Comparison of ENCODE assay signal across 1 cellular context in the genomic region with DNA sequence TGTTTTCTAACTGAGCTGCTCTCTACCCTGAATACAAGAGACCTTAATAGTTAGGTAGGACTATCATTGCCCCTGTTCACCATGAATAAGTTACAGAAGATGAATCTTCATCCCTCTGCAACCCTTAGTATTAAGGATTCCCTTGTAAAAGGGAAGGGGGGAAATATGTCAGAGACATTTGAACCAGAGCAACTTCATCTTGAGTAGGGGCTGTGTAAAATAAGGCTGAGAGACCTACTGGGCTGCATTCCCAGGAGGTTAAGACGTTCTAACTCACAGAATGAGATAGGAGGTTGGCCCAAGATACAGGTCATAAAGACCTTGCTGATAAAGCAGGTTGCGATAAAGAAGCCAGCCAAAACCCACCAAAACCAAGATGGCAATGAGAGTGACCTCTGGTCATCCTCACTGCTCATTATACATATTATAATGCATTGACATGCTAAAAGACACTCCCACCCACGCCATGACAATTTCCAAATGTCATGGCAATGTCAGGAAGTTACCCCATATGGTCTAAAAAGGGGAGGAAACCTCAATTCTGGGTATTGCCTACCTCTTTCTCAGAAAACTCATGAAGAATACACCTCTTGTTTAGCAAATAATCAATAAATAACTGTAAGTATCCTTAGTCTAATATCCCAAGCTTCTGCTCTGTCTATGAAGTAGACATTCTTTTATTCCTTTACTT.
TF ChIP-seq lines count a peak whose summit lies in the region.

No MANE protein-coding gene starts in this region.

TF ChIP-seq in K562, 482 proteins besides CTCF, POLR2A, EP300 and RAD21 (continued from another document and continues in another):
- no peak for TF ChIP-seq POU5F1 (IDR thresholded peaks at IDR 0.05; ENCODE audit: borderline replicate concordance, low read depth, low read length, partially characterized antibody)
- peak; percentile 51 for TF ChIP-seq STAT5A (IDR thresholded peaks at IDR 0.05; ENCODE audit: borderline replicate concordance, low read length)
- TF ChIP-seq, protein P1, sequence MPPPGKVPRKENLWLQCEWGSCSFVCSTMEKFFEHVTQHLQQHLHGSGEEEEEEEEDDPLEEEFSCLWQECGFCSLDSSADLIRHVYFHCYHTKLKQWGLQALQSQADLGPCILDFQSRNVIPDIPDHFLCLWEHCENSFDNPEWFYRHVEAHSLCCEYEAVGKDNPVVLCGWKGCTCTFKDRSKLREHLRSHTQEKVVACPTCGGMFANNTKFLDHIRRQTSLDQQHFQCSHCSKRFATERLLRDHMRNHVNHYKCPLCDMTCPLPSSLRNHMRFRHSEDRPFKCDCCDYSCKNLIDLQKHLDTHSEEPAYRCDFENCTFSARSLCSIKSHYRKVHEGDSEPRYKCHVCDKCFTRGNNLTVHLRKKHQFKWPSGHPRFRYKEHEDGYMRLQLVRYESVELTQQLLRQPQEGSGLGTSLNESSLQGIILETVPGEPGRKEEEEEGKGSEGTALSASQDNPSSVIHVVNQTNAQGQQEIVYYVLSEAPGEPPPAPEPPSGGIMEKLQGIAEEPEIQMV (tag; conservative IDR thresholded peaks at IDR 0.05; ENCODE audit: low read depth) = 0 out of 2 replicates have a peak, but pooled peaks have one; percentile 28
- TF ChIP-seq XRCC4 (IDR thresholded peaks at IDR 0.05; ENCODE audit: extremely low read depth, insufficient read depth, insufficient read length) = no peak
- no peak for TF ChIP-seq BRD9 (IDR thresholded peaks at IDR 0.05; ENCODE audit: low read depth, partially characterized antibody)
- no peak for TF ChIP-seq PRPF4 (IDR thresholded peaks at IDR 0.05; ENCODE audit: insufficient read depth, low read depth, low read length, poor library complexity, severe bottlenecking)
- TF ChIP-seq TAF7 (tag; IDR thresholded peaks at IDR 0.05) = 0 out of 2 replicates have a peak, but pooled peaks have one; percentile 38
- TF ChIP-seq ZNF561 (CRISPR knock-in tag; conservative IDR thresholded peaks at IDR 0.05) = no peak
- no peak for TF ChIP-seq POLR2AphosphoS2 (IDR thresholded peaks at IDR 0.05; ENCODE audit: low read length)
- no peak for TF ChIP-seq TAL1 (IDR thresholded peaks at IDR 0.05)
- TF ChIP-seq, protein P2, sequence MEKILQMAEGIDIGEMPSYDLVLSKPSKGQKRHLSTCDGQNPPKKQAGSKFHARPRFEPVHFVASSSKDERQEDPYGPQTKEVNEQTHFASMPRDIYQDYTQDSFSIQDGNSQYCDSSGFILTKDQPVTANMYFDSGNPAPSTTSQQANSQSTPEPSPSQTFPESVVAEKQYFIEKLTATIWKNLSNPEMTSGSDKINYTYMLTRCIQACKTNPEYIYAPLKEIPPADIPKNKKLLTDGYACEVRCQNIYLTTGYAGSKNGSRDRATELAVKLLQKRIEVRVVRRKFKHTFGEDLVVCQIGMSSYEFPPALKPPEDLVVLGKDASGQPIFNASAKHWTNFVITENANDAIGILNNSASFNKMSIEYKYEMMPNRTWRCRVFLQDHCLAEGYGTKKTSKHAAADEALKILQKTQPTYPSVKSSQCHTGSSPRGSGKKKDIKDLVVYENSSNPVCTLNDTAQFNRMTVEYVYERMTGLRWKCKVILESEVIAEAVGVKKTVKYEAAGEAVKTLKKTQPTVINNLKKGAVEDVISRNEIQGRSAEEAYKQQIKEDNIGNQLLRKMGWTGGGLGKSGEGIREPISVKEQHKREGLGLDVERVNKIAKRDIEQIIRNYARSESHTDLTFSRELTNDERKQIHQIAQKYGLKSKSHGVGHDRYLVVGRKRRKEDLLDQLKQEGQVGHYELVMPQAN (IDR thresholded peaks at IDR 0.05; ENCODE audit: borderline replicate concordance) = no peak
- no peak for TF ChIP-seq FOXJ3 (CRISPR knock-in tag; IDR thresholded peaks at IDR 0.05)
- TF ChIP-seq, protein P3, sequence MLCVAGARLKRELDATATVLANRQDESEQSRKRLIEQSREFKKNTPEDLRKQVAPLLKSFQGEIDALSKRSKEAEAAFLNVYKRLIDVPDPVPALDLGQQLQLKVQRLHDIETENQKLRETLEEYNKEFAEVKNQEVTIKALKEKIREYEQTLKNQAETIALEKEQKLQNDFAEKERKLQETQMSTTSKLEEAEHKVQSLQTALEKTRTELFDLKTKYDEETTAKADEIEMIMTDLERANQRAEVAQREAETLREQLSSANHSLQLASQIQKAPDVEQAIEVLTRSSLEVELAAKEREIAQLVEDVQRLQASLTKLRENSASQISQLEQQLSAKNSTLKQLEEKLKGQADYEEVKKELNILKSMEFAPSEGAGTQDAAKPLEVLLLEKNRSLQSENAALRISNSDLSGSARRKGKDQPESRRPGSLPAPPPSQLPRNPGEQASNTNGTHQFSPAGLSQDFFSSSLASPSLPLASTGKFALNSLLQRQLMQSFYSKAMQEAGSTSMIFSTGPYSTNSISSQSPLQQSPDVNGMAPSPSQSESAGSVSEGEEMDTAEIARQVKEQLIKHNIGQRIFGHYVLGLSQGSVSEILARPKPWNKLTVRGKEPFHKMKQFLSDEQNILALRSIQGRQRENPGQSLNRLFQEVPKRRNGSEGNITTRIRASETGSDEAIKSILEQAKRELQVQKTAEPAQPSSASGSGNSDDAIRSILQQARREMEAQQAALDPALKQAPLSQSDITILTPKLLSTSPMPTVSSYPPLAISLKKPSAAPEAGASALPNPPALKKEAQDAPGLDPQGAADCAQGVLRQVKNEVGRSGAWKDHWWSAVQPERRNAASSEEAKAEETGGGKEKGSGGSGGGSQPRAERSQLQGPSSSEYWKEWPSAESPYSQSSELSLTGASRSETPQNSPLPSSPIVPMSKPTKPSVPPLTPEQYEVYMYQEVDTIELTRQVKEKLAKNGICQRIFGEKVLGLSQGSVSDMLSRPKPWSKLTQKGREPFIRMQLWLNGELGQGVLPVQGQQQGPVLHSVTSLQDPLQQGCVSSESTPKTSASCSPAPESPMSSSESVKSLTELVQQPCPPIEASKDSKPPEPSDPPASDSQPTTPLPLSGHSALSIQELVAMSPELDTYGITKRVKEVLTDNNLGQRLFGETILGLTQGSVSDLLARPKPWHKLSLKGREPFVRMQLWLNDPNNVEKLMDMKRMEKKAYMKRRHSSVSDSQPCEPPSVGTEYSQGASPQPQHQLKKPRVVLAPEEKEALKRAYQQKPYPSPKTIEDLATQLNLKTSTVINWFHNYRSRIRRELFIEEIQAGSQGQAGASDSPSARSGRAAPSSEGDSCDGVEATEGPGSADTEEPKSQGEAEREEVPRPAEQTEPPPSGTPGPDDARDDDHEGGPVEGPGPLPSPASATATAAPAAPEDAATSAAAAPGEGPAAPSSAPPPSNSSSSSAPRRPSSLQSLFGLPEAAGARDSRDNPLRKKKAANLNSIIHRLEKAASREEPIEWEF (CRISPR knock-in tag; IDR thresholded peaks at IDR 0.05) = no peak
- TF ChIP-seq, protein P4, sequence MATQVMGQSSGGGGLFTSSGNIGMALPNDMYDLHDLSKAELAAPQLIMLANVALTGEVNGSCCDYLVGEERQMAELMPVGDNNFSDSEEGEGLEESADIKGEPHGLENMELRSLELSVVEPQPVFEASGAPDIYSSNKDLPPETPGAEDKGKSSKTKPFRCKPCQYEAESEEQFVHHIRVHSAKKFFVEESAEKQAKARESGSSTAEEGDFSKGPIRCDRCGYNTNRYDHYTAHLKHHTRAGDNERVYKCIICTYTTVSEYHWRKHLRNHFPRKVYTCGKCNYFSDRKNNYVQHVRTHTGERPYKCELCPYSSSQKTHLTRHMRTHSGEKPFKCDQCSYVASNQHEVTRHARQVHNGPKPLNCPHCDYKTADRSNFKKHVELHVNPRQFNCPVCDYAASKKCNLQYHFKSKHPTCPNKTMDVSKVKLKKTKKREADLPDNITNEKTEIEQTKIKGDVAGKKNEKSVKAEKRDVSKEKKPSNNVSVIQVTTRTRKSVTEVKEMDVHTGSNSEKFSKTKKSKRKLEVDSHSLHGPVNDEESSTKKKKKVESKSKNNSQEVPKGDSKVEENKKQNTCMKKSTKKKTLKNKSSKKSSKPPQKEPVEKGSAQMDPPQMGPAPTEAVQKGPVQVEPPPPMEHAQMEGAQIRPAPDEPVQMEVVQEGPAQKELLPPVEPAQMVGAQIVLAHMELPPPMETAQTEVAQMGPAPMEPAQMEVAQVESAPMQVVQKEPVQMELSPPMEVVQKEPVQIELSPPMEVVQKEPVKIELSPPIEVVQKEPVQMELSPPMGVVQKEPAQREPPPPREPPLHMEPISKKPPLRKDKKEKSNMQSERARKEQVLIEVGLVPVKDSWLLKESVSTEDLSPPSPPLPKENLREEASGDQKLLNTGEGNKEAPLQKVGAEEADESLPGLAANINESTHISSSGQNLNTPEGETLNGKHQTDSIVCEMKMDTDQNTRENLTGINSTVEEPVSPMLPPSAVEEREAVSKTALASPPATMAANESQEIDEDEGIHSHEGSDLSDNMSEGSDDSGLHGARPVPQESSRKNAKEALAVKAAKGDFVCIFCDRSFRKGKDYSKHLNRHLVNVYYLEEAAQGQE (CRISPR knock-in tag; IDR thresholded peaks at IDR 0.05; ENCODE audit: low read depth) = no peak
- no peak for TF ChIP-seq ATF1 (CRISPR knock-in tag; IDR thresholded peaks at IDR 0.05)
- TF ChIP-seq ATF1 (tag; IDR thresholded peaks at IDR 0.05) = 0 out of 2 replicates have a peak, but pooled peaks have one; percentile 5
- TF ChIP-seq MED1 (CRISPR knock-in tag; IDR thresholded peaks at IDR 0.05; ENCODE audit: borderline replicate concordance) = no peak
- TF ChIP-seq, protein P5, sequence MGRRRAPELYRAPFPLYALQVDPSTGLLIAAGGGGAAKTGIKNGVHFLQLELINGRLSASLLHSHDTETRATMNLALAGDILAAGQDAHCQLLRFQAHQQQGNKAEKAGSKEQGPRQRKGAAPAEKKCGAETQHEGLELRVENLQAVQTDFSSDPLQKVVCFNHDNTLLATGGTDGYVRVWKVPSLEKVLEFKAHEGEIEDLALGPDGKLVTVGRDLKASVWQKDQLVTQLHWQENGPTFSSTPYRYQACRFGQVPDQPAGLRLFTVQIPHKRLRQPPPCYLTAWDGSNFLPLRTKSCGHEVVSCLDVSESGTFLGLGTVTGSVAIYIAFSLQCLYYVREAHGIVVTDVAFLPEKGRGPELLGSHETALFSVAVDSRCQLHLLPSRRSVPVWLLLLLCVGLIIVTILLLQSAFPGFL (CRISPR knock-in tag; IDR thresholded peaks at IDR 0.05) = no peak
- TF ChIP-seq, protein P6, sequence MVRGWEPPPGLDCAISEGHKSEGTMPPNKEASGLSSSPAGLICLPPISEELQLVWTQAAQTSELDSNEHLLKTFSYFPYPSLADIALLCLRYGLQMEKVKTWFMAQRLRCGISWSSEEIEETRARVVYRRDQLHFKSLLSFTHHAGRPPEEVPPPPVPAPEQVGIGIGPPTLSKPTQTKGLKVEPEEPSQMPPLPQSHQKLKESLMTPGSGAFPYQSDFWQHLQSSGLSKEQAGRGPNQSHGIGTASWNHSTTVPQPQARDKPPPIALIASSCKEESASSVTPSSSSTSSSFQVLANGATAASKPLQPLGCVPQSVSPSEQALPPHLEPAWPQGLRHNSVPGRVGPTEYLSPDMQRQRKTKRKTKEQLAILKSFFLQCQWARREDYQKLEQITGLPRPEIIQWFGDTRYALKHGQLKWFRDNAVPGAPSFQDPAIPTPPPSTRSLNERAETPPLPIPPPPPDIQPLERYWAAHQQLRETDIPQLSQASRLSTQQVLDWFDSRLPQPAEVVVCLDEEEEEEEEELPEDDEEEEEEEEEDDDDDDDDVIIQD (CRISPR knock-in tag; IDR thresholded peaks at IDR 0.05) = no peak
- no peak for TF ChIP-seq RUNX1 (IDR thresholded peaks at IDR 0.05; ENCODE audit: low read depth)
- no peak for TF ChIP-seq ZNF707 (CRISPR knock-in tag; conservative IDR thresholded peaks at IDR 0.05)
- TF ChIP-seq, protein P7, sequence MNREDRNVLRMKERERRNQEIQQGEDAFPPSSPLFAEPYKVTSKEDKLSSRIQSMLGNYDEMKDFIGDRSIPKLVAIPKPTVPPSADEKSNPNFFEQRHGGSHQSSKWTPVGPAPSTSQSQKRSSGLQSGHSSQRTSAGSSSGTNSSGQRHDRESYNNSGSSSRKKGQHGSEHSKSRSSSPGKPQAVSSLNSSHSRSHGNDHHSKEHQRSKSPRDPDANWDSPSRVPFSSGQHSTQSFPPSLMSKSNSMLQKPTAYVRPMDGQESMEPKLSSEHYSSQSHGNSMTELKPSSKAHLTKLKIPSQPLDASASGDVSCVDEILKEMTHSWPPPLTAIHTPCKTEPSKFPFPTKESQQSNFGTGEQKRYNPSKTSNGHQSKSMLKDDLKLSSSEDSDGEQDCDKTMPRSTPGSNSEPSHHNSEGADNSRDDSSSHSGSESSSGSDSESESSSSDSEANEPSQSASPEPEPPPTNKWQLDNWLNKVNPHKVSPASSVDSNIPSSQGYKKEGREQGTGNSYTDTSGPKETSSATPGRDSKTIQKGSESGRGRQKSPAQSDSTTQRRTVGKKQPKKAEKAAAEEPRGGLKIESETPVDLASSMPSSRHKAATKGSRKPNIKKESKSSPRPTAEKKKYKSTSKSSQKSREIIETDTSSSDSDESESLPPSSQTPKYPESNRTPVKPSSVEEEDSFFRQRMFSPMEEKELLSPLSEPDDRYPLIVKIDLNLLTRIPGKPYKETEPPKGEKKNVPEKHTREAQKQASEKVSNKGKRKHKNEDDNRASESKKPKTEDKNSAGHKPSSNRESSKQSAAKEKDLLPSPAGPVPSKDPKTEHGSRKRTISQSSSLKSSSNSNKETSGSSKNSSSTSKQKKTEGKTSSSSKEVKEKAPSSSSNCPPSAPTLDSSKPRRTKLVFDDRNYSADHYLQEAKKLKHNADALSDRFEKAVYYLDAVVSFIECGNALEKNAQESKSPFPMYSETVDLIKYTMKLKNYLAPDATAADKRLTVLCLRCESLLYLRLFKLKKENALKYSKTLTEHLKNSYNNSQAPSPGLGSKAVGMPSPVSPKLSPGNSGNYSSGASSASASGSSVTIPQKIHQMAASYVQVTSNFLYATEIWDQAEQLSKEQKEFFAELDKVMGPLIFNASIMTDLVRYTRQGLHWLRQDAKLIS (CRISPR knock-in tag; IDR thresholded peaks at IDR 0.05) = no peak
- TF ChIP-seq IFI16 (CRISPR knock-in tag; IDR thresholded peaks at IDR 0.05) = no peak
- TF ChIP-seq RBM14 (IDR thresholded peaks at IDR 0.05; ENCODE audit: borderline replicate concordance, insufficient read depth, low read depth, low read length) = no peak
- no peak for TF ChIP-seq BRCA1 (IDR thresholded peaks at IDR 0.05)
- TF ChIP-seq BRCA1 (CRISPR knock-in tag; IDR thresholded peaks at IDR 0.05) = no peak
- TF ChIP-seq LEF1 (IDR thresholded peaks at IDR 0.05) = no peak
- TF ChIP-seq, protein P8, sequence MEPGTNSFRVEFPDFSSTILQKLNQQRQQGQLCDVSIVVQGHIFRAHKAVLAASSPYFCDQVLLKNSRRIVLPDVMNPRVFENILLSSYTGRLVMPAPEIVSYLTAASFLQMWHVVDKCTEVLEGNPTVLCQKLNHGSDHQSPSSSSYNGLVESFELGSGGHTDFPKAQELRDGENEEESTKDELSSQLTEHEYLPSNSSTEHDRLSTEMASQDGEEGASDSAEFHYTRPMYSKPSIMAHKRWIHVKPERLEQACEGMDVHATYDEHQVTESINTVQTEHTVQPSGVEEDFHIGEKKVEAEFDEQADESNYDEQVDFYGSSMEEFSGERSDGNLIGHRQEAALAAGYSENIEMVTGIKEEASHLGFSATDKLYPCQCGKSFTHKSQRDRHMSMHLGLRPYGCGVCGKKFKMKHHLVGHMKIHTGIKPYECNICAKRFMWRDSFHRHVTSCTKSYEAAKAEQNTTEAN (CRISPR knock-in tag; IDR thresholded peaks at IDR 0.05) = no peak
- TF ChIP-seq STAT5B (CRISPR knock-in tag; IDR thresholded peaks at IDR 0.05) = no peak
- TF ChIP-seq ETV5 (CRISPR knock-in tag; IDR thresholded peaks at IDR 0.05; ENCODE audit: low read depth) = no peak
- no peak for TF ChIP-seq ZFP1 (CRISPR knock-in tag; IDR thresholded peaks at IDR 0.05)
- TF ChIP-seq ZNF668 (CRISPR knock-in tag; IDR thresholded peaks at IDR 0.05) = no peak
- no peak for TF ChIP-seq RFX5 (IDR thresholded peaks at IDR 0.05; ENCODE audit: low read depth, low read length)
- no peak for TF ChIP-seq SNIP1 (IDR thresholded peaks at IDR 0.05; ENCODE audit: low read depth)
- TF ChIP-seq TEAD4 (IDR thresholded peaks at IDR 0.05; ENCODE audit: low read length) = no peak
- TF ChIP-seq TEAD4 (CRISPR knock-in tag; IDR thresholded peaks at IDR 0.05; ENCODE audit: borderline replicate concordance) = no peak
- TF ChIP-seq ZNF778 (CRISPR knock-in tag; IDR thresholded peaks at IDR 0.05) = no peak
- TF ChIP-seq TOE1 (IDR thresholded peaks at IDR 0.05; ENCODE audit: borderline replicate concordance) = no peak
- no peak for TF ChIP-seq TOE1 (CRISPR knock-in tag; IDR thresholded peaks at IDR 0.05; ENCODE audit: borderline replicate concordance, low read depth)
